ENCODE assay signal across 1 cellular context in genomic region chr17:19411641-19412040, GRCh38.
TF ChIP-seq lines count a peak whose summit lies in the region.

No MANE protein-coding gene starts in this region.

TF ChIP-seq in SK-N-SH treated with all-trans-retinoic acid at 6 μM for 48 hours, 23 proteins besides CTCF, POLR2A, EP300 and RAD21 (continued from another document):
- TF ChIP-seq, protein P1, sequence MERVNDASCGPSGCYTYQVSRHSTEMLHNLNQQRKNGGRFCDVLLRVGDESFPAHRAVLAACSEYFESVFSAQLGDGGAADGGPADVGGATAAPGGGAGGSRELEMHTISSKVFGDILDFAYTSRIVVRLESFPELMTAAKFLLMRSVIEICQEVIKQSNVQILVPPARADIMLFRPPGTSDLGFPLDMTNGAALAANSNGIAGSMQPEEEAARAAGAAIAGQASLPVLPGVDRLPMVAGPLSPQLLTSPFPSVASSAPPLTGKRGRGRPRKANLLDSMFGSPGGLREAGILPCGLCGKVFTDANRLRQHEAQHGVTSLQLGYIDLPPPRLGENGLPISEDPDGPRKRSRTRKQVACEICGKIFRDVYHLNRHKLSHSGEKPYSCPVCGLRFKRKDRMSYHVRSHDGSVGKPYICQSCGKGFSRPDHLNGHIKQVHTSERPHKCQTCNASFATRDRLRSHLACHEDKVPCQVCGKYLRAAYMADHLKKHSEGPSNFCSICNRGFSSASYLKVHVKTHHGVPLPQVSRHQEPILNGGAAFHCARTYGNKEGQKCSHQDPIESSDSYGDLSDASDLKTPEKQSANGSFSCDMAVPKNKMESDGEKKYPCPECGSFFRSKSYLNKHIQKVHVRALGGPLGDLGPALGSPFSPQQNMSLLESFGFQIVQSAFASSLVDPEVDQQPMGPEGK (CRISPR knock-in tag; IDR thresholded peaks at IDR 0.05; ENCODE audit: borderline replicate concordance), result no peak
- TF ChIP-seq ZNF8 (CRISPR knock-in tag; IDR thresholded peaks at IDR 0.05) (no peak), ZNF565 (CRISPR knock-in tag; conservative IDR thresholded peaks at IDR 0.05; ENCODE audit: low read depth) (no peak), ZFP30 (CRISPR knock-in tag; IDR thresholded peaks at IDR 0.05) (no peak), TOX (CRISPR knock-in tag; IDR thresholded peaks at IDR 0.05; ENCODE audit: borderline replicate concordance) (no peak), BACH2 (CRISPR knock-in tag; IDR thresholded peaks at IDR 0.05; ENCODE audit: borderline replicate concordance) (no peak), GLIS3 (CRISPR knock-in tag; IDR thresholded peaks at IDR 0.05) (no peak), ISL1 (CRISPR knock-in tag; IDR thresholded peaks at IDR 0.05) (no peak)
